25 cellular contexts compared by ENCODE assay signal in genomic region chr3:157163554-157163953, GRCh38. TPM values are rescaled to one million over a fixed set of nuclear protein-coding genes. Genes with fewer than 3 reads are reported as not detected.
A peak's percentile ranks its signal among the peaks of the same experiment; 100 is the strongest.
DNase-seq lines count a peak whose midpoint lies in the region; ATAC-seq, FAIRE-seq and TF ChIP-seq lines count a peak whose summit lies in the region.
"Had no signal": no experiment of that assay in that cellular context is flagged by ENCODE, and none has a peak within 500 bp of the region (broad histone marks: within the 10 kb centered on the region; RNA-seq: fewer than 3 reads in every experiment).

No MANE protein-coding gene starts in this region.

- H3K4me3 Mint-ChIP-seq in activated T-cell treated with anti-CD3 and anti-CD28 coated beads, Interleukin-2, amount 50 U/mL, for 24 hours = no peak overlapping the region
- H3K4me3 Mint-ChIP-seq in activated T-cell treated with anti-CD3 and anti-CD28 coated beads, Interleukin-2, amount 50 U/mL, for 72 hours = no peak overlapping the region
- H3K4me3 Mint-ChIP-seq in natural killer cell treated with Interleukin-12 subunit alpha and Interleukin-12 subunit beta and Interleukin-15 and Interleukin-18, amount 100 ng/mL, for 72 hours = no peak overlapping the region
- no peak overlapping the region for H3K4me3 Mint-ChIP-seq in stimulated activated naive B cell treated with anti-CD40 and anti-IgM and Interleukin-4, amounts not matched to agents 10 μg/mL and 1 μg/mL and 100 μg/mL, for 72 hours
- H3K4me3 Mint-ChIP-seq: B cell had no signal

- H3K79me2 ChIP-seq in K562 (ENCODE audit: control insufficient read depth, insufficient read depth, low read length) = peaks cover 27% of the 10 kb centered on the region

- POLR2A ChIA-PET in K562 (lab: Yijun Ruan, JAX) = interaction anchor here (1.4 to 6.0 kb wide), 2 partner anchors 11 to 38 kb away, joined by 4 to 272 read pairs; no protein-coding TSS in a partner anchor

- in situ Hi-C loops in K562 (cut with MboI) = no loop called here

- no peak for FAIRE-seq in K562 (lab: Jason Lieb, UNC)
- FAIRE-seq: GM12878, GM18507 had no signal

- no peak for TF ChIP-seq POLR2A in K562 (conservative IDR thresholded peaks at IDR 0.05)
- TF ChIP-seq POLR2A in erythroblast (IDR thresholded peaks at IDR 0.05; ENCODE audit: low read length) = no peak

- no peaks in the 10 kb centered on the region for H3K9me3 Mint-ChIP-seq in activated T-cell treated with anti-CD3 and anti-CD28 coated beads, Interleukin-2, amount 50 U/mL, for 24 hours
- H3K9me3 Mint-ChIP-seq in activated T-cell treated with anti-CD3 and anti-CD28 coated beads, Interleukin-2, amount 50 U/mL, for 72 hours = no peaks in the 10 kb centered on the region
- H3K9me3 Mint-ChIP-seq in natural killer cell treated with Interleukin-12 subunit alpha and Interleukin-12 subunit beta and Interleukin-15 and Interleukin-18, amount 100 ng/mL, for 72 hours = no peaks in the 10 kb centered on the region
- H3K9me3 Mint-ChIP-seq in stimulated activated naive B cell treated with anti-CD40 and anti-IgM and Interleukin-4, amounts not matched to agents 10 μg/mL and 1 μg/mL and 100 μg/mL, for 72 hours = no peaks in the 10 kb centered on the region

- no peaks in the 10 kb centered on the region for H3K27me3 ChIP-seq in K562 (ENCODE audit: control insufficient read depth in 2 of 2, insufficient read depth in 2 of 2, low read length in 2 of 2)

- no peak for ATAC-seq in activated T-cell treated with anti-CD3 and anti-CD28 coated beads, Interleukin-2, amount 50 U/mL, for 72 hours (replicated peaks in 1 of 2)
- ATAC-seq in K562 (no peak), HG02610 (IDR thresholded peaks at IDR 0.05; ENCODE audit: unreplicated experiment) (no peak)
- ATAC-seq in natural killer cell treated with Interleukin-12 subunit alpha and Interleukin-12 subunit beta and Interleukin-15 and Interleukin-18, amount 100 ng/mL, for 72 hours = no peak
- ATAC-seq in stimulated activated naive B cell treated with anti-CD40 and anti-IgM and Interleukin-4, amounts not matched to agents 10 μg/mL and 1 μg/mL and 100 μg/mL, for 72 hours (replicated peaks) = no peak
- ATAC-seq: GM12878, PC-3 had no signal

- no TSS peak for BruUV-seq in K562 (replicated peaks; lab: Mats Ljungman, UMichigan)

- TF ChIP-seq EP300 in K562 (IDR thresholded peaks at IDR 0.05; ENCODE audit: low read length) = no peak

- peaks cover 5 to 14% of the 10 kb centered on the region in 2 experiments; a peak in 3 of 5 replicates for H3K4me1 ChIP-seq in K562 (replicated peaks in 1 of 2; ENCODE audit: control insufficient read depth in 2 of 2, insufficient read depth in 2 of 2, low read length in 2 of 2)

- CTCF ChIA-PET in K562 (lab: Yijun Ruan, JAX; ENCODE audit: low intra/inter-chr PET ratio) = no interaction called here

- no peaks in the 10 kb centered on the region for H3K9me1 ChIP-seq in K562 (ENCODE audit: control insufficient read depth, insufficient read depth, low read length)

- intact Hi-C loops in K562 (cut with micrococcal nuclease) = no loop called here

- WGBS in K562 (ENCODE audit: insufficient coverage, low coverage, missing lambda C conversion rate) = 66% methylated on average over 9 of the region's 15 CpGs

- peaks cover 18% of the 10 kb centered on the region for H3K4me1 Mint-ChIP-seq in activated T-cell treated with anti-CD3 and anti-CD28 coated beads, Interleukin-2, amount 50 U/mL, for 24 hours (ENCODE audit: low read depth)
- H3K4me1 Mint-ChIP-seq in activated T-cell treated with anti-CD3 and anti-CD28 coated beads, Interleukin-2, amount 50 U/mL, for 72 hours (ENCODE audit: low read depth) = peaks cover 40% of the 10 kb centered on the region
- peaks cover 19 to 30% of the 10 kb centered on the region in 2 donors for H3K4me1 Mint-ChIP-seq in natural killer cell treated with Interleukin-12 subunit alpha and Interleukin-12 subunit beta and Interleukin-15 and Interleukin-18, amount 100 ng/mL, for 72 hours (ENCODE audit: low read depth in 2 of 2)
- peaks cover 26 to 31% of the 10 kb centered on the region in 2 donors for H3K4me1 Mint-ChIP-seq in stimulated activated naive B cell treated with anti-CD40 and anti-IgM and Interleukin-4, amounts not matched to agents 10 μg/mL and 1 μg/mL and 100 μg/mL, for 72 hours

- peaks cover 8% of the 10 kb centered on the region for H4K20me1 ChIP-seq in K562 (replicated peaks; ENCODE audit: control insufficient read depth, insufficient read depth, low read length)

- no peak for DNase-seq in activated T-cell treated with anti-CD3 and anti-CD28 coated beads, Interleukin-2, amount 50 U/mL, for 24 hours
- no peak for DNase-seq in activated T-cell treated with anti-CD3 and anti-CD28 coated beads, Interleukin-2, amount 50 U/mL, for 72 hours
- DNase-seq in K562 (ENCODE audit: extremely low read depth in 1 of 4, low spot score in 3 of 4) (no peak), erythroblast (lab: John Stamatoyannopoulos, UW) (no peak), DMS153 treated with DMSO at 0.1 percent for 48 hours (lab: John Stamatoyannopoulos, UW; ENCODE audit: unreplicated experiment) (no peak)
- no peak for DNase-seq in natural killer cell treated with Interleukin-12 subunit alpha and Interleukin-12 subunit beta and Interleukin-15 and Interleukin-18, amount 100 ng/mL, for 72 hours (ENCODE audit: low spot score)
- DNase-seq in stimulated activated naive B cell treated with anti-CD40 and anti-IgM and Interleukin-4, amounts not matched to agents 10 μg/mL and 1 μg/mL and 100 μg/mL, for 72 hours = no peak
- DNase-seq: 8988T; Calu3; CD4-positive, alpha-beta memory T cell; DMS53; EL; NCI-H1417 treated with DMSO at 0.1 percent for 48 hours; NCI-H1930; NCI-H345; NCI-H526; PC-3; RPMI8226; SHP77 treated with DMSO at 0.1 percent for 48 hours; SK-N-SH had no signal

- H2AFZ ChIP-seq in K562 (ENCODE audit: low read depth, low read length) = peak overlapping the region; percentile 12; the same call in 1 of the 2 replicates

- peak overlapping the region; percentile 56 for H3K27ac Mint-ChIP-seq in activated T-cell treated with anti-CD3 and anti-CD28 coated beads, Interleukin-2, amount 50 U/mL, for 24 hours
- H3K27ac Mint-ChIP-seq in activated T-cell treated with anti-CD3 and anti-CD28 coated beads, Interleukin-2, amount 50 U/mL, for 72 hours = no peak overlapping the region
- H3K27ac Mint-ChIP-seq in natural killer cell treated with Interleukin-12 subunit alpha and Interleukin-12 subunit beta and Interleukin-15 and Interleukin-18, amount 100 ng/mL, for 72 hours = peak overlapping the region; percentile 99
- peak overlapping the region; percentile 20 for H3K27ac Mint-ChIP-seq in stimulated activated naive B cell treated with anti-CD40 and anti-IgM and Interleukin-4, amounts not matched to agents 10 μg/mL and 1 μg/mL and 100 μg/mL, for 72 hours

- no peak for TF ChIP-seq CTCF in K562 (IDR thresholded peaks at IDR 0.05 in 2 of 3, conservative IDR thresholded peaks at IDR 0.05 in 1 of 3; ENCODE audit: insufficient read depth in 2 of 3, low read depth in 1 of 3, low read length in 3 of 3)

- H3K4me2 ChIP-seq in K562 (ENCODE audit: insufficient read depth, low read length) = no peak overlapping the region
- H3K4me2 ChIP-seq: KMS-11, SK-N-SH had no signal

- H3K36me3 ChIP-seq in K562 (ENCODE audit: control insufficient read depth, insufficient read depth, low read length) = peaks cover 7% of the 10 kb centered on the region

- H3K36me3 Mint-ChIP-seq in activated T-cell treated with anti-CD3 and anti-CD28 coated beads, Interleukin-2, amount 50 U/mL, for 24 hours (ENCODE audit: low read depth) = peaks cover 41% of the 10 kb centered on the region
- peaks cover 7 to 8% of the 10 kb centered on the region in 2 donors for H3K36me3 Mint-ChIP-seq in activated T-cell treated with anti-CD3 and anti-CD28 coated beads, Interleukin-2, amount 50 U/mL, for 72 hours (ENCODE audit: insufficient read depth in 2 of 2)
- H3K36me3 Mint-ChIP-seq in natural killer cell treated with Interleukin-12 subunit alpha and Interleukin-12 subunit beta and Interleukin-15 and Interleukin-18, amount 100 ng/mL, for 72 hours = peaks cover 9% of the 10 kb centered on the region
- peaks cover 15 to 33% of the 10 kb centered on the region in 2 donors for H3K36me3 Mint-ChIP-seq in stimulated activated naive B cell treated with anti-CD40 and anti-IgM and Interleukin-4, amounts not matched to agents 10 μg/mL and 1 μg/mL and 100 μg/mL, for 72 hours

- no peaks in the 10 kb centered on the region for H3K27me3 Mint-ChIP-seq in activated T-cell treated with anti-CD3 and anti-CD28 coated beads, Interleukin-2, amount 50 U/mL, for 24 hours
- no peaks in the 10 kb centered on the region for H3K27me3 Mint-ChIP-seq in activated T-cell treated with anti-CD3 and anti-CD28 coated beads, Interleukin-2, amount 50 U/mL, for 72 hours (ENCODE audit: low read depth)
- H3K27me3 Mint-ChIP-seq in natural killer cell treated with Interleukin-12 subunit alpha and Interleukin-12 subunit beta and Interleukin-15 and Interleukin-18, amount 100 ng/mL, for 72 hours = no peaks in the 10 kb centered on the region
- no peaks in the 10 kb centered on the region for H3K27me3 Mint-ChIP-seq in stimulated activated naive B cell treated with anti-CD40 and anti-IgM and Interleukin-4, amounts not matched to agents 10 μg/mL and 1 μg/mL and 100 μg/mL, for 72 hours
- H3K27me3 Mint-ChIP-seq: B cell; CD4-positive, alpha-beta memory T cell had no signal

- H3K9ac ChIP-seq in K562 (ENCODE audit: insufficient read depth in 1 of 2, low read depth in 2 of 2, low read length in 2 of 2) = 0 out of 4 replicates have a peak overlapping the region, but pooled peaks of 1 of the 2 experiments have one; percentile 15
- H3K9ac ChIP-seq: KMS-11, SK-N-SH had no signal

- H3K9me3 ChIP-seq in K562 (replicated peaks; ENCODE audit: control insufficient read depth, insufficient read depth, low read depth, low read length) = no peaks in the 10 kb centered on the region
- H3K9me3 ChIP-seq: SK-N-SH had no signal

- no peak for TF ChIP-seq RAD21 in K562 (CRISPR knock-in tag; conservative IDR thresholded peaks at IDR 0.05 in 1 of 2, IDR thresholded peaks at IDR 0.05 in 1 of 2)

- no peak overlapping the region for H3K27ac ChIP-seq in K562 (ENCODE audit: extremely low read depth, low read depth, low read length)
- H3K27ac ChIP-seq: KMS-11 had no signal

- no peak overlapping the region for H3K4me3 ChIP-seq in K562
- H3K4me3 ChIP-seq: GM12878 had no signal

RNA-seq across cellular contexts. Expression of gene CCNL1, which starts 3.6 kb away (rescaled TPM):
- total RNA-seq in activated T-cell treated with anti-CD3 and anti-CD28 coated beads, Interleukin-2, amount 50 U/mL, for 72 hours = 100 to 1,000 TPM; 248 to 315 TPM
- 412 and 933 TPM in 2 replicates for total RNA-seq in K562 (2011; cell fraction: chromatin; rRNA removed; ENCODE audit: low replicate concordance)
- total RNA-seq in K562 (2011; cell fraction: nucleolus; rRNA removed) = 305 and 368 TPM in 2 replicates
- 399 and 401 TPM in 2 replicates for total RNA-seq in K562 (2011; cell fraction: nucleoplasm; rRNA removed)
- total RNA-seq in K562 (2014; rRNA removed) = 132 and 172 TPM in 2 replicates
- total RNA-seq in K562 (2014; rRNA removed; fragmentation: Illumina TruSeq; extraction: Trizol) = 124 and 133 TPM in 2 replicates
- total RNA-seq in K562 (2015; rRNA removed; fragmentation: Illumina TruSeq; extraction: Trizol) = 153 and 161 TPM in 2 replicates
- total RNA-seq in K562 (2021) = 112 and 126 TPM in 2 replicates
- polyA plus RNA-seq in K562 (2011; rRNA removed) = 186 and 201 TPM in 2 replicates
- 57.8 and 58.8 TPM in 2 replicates for polyA plus RNA-seq in K562 (2011; cell fraction: cytosol; rRNA removed)
- polyA plus RNA-seq in K562 (2011; cell fraction: nucleus; rRNA removed) = 1,501 and 1,632 TPM in 2 replicates
- 70.5 and 112 TPM in 2 replicates for polyA plus RNA-seq in K562 (2012)
- polyA plus RNA-seq in K562 (2014; fragmentation: Illumina TruSeq; extraction: Trizol) = 77.7 and 107 TPM in 2 replicates
- 10 to 100 TPM; 16.1 to 32.4 TPM for polyA plus RNA-seq in K562 (2014; fragmentation: Nextera tagmentation; extraction: Ambion mirVana)
- 134 and 154 TPM in 2 replicates for polyA plus RNA-seq in K562 (2014; rRNA removed)
- 210 and 248 TPM in 2 replicates for polyA minus RNA-seq in K562 (2011; rRNA and poly(A)+ RNA removed)
- polyA minus RNA-seq in K562 (2011; cell fraction: cytosol; rRNA and poly(A)+ RNA removed) = 78.9 and 112 TPM in 2 replicates
- 962 and 1,250 TPM in 2 replicates for polyA minus RNA-seq in K562 (2011; cell fraction: nucleus; rRNA and poly(A)+ RNA removed)
- total RNA-seq in natural killer cell treated with Interleukin-12 subunit alpha and Interleukin-12 subunit beta and Interleukin-15 and Interleukin-18, amount 100 ng/mL, for 72 hours = 100 to 1,000 TPM; 303 to 324 TPM
